In the genomic region with DNA sequence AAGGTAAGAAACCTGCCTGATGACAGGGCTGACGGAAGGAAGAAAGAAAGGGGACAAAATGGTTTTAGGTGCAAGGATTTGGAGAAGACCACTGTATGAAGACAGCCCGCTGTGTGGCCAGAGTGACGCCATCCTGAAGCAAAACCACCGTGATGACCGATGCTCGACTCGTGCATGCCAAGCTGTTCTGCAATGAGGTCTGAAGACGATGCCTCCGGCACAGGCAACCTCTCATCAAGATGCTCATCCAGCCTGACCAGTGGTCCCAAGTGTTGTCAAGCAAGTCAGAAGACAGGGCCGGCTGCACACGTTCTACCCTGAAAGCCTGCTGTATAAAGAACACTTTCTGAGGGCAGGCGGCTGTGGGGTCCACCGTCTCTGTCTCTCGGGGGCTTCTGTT, we compare ENCODE assay signal across 24 cellular contexts.
"Had no signal": no experiment of that assay in that cellular context is flagged by ENCODE, and none has a peak within 500 bp of the region (broad histone marks: within the 10 kb centered on the region; RNA-seq: fewer than 3 reads in every experiment).

No MANE protein-coding gene starts in this region.

- H3K4me3 Mint-ChIP-seq: activated CD4-positive, alpha-beta memory T cell treated with anti-CD3 and anti-CD28 coated beads, Interleukin-2, amount 10 ng/mL, durations not matched to agents 7 days and 5 days; activated CD4-positive, alpha-beta T cell treated with anti-CD3 and anti-CD28 coated beads, Interleukin-2, amount 10 ng/mL, durations not matched to agents 24 days and 14 days; activated naive CD8-positive, alpha-beta T cell treated with anti-CD3 and anti-CD28 coated beads, Interleukin-2, amount 50 U/mL, for 24 hours; endodermal cell; naive thymus-derived CD8-positive, alpha-beta T cell; neural progenitor cell; stimulated activated naive B cell treated with anti-CD40 and anti-IgM and Interleukin-4, amounts not matched to agents 10 μg/mL and 1 μg/mL and 100 μg/mL, for 72 hours; T-helper 1 cell treated with Interleukin-12 subunit alpha and Interleukin-12 subunit beta and Interleukin-4 antibody, amounts not matched to agents 30 μg/mL and 1 μg/mL, for 36 hours had no signal

- H3K4me3 ChIP-seq: colonic mucosa, lower lobe of right lung, neural progenitor cell, transverse colon, uterus had no signal

- H3K27ac Mint-ChIP-seq: activated CD4-positive, alpha-beta memory T cell treated with anti-CD3 and anti-CD28 coated beads, Interleukin-2, amount 10 ng/mL, durations not matched to agents 7 days and 5 days; activated CD4-positive, alpha-beta T cell treated with anti-CD3 and anti-CD28 coated beads, Interleukin-2, amount 10 ng/mL, durations not matched to agents 24 days and 14 days; activated naive CD8-positive, alpha-beta T cell treated with anti-CD3 and anti-CD28 coated beads, Interleukin-2, amount 50 U/mL, for 24 hours; endodermal cell; neural progenitor cell; progenitor cell of endocrine pancreas; stimulated activated naive B cell treated with anti-CD40 and anti-IgM and Interleukin-4, amounts not matched to agents 10 μg/mL and 1 μg/mL and 100 μg/mL, for 72 hours; T-helper 1 cell treated with Interleukin-12 subunit alpha and Interleukin-12 subunit beta and Interleukin-4 antibody, amounts not matched to agents 30 μg/mL and 1 μg/mL, for 36 hours had no signal

- H3K9ac ChIP-seq: neural progenitor cell had no signal

- H3K4me1 ChIP-seq: colonic mucosa, lower lobe of right lung, neural progenitor cell, transverse colon, uterus had no signal

- H3K27ac ChIP-seq: brain microvascular endothelial cell, colonic mucosa, epithelial cell of prostate, foreskin keratinocyte, lower lobe of right lung, neural progenitor cell, transverse colon, uterus had no signal

- H3K4me2 ChIP-seq: neural progenitor cell had no signal

- DNase-seq: activated CD4-positive, alpha-beta memory T cell treated with anti-CD3 and anti-CD28 coated beads, Interleukin-2, amount 10 ng/mL, durations not matched to agents 7 days and 5 days; activated CD4-positive, alpha-beta T cell treated with anti-CD3 and anti-CD28 coated beads, Interleukin-2, amount 10 ng/mL, durations not matched to agents 24 days and 14 days; activated effector memory CD4-positive, alpha-beta T cell treated with anti-CD3 and anti-CD28 coated beads, Interleukin-2, amount 50 U/mL, for 16 hours; activated naive CD4-positive, alpha-beta T cell treated with anti-CD3 and anti-CD28 coated beads, Interleukin-2, amount 50 U/mL, for 16 hours; activated naive CD8-positive, alpha-beta T cell treated with anti-CD3 and anti-CD28 coated beads, Interleukin-2, amount 50 U/mL, for 24 hours; anterior cingulate cortex; central memory CD4-positive, alpha-beta T cell; colonic mucosa; endodermal cell; foreskin keratinocyte; kidney; lower lobe of right lung; naive thymus-derived CD8-positive, alpha-beta T cell; retina; stimulated activated CD4-positive, alpha-beta T cell treated with anti-CD3 and anti-CD28 coated beads, Interleukin-2, amount 100 ng/mL, for 48 hours; stimulated activated CD8-positive, alpha-beta memory T cell treated with anti-CD3 and anti-CD28 coated beads, Interleukin-4, amount 100 ng/mL, for 48 hours; stimulated activated naive B cell treated with anti-CD40 and anti-IgM and Interleukin-4, amounts not matched to agents 10 μg/mL and 1 μg/mL and 100 μg/mL, for 72 hours; transverse colon; uterus had no signal

- H2AFZ ChIP-seq: neural progenitor cell had no signal

- H3K27me3 Mint-ChIP-seq: activated CD4-positive, alpha-beta memory T cell treated with anti-CD3 and anti-CD28 coated beads, Interleukin-2, amount 10 ng/mL, durations not matched to agents 7 days and 5 days; activated CD4-positive, alpha-beta T cell treated with anti-CD3 and anti-CD28 coated beads, Interleukin-2, amount 10 ng/mL, durations not matched to agents 24 days and 14 days; activated naive CD8-positive, alpha-beta T cell treated with anti-CD3 and anti-CD28 coated beads, Interleukin-2, amount 50 U/mL, for 24 hours; naive thymus-derived CD8-positive, alpha-beta T cell; progenitor cell of endocrine pancreas; stimulated activated naive B cell treated with anti-CD40 and anti-IgM and Interleukin-4, amounts not matched to agents 10 μg/mL and 1 μg/mL and 100 μg/mL, for 72 hours had no signal

- H3K4me1 Mint-ChIP-seq: activated naive CD8-positive, alpha-beta T cell treated with anti-CD3 and anti-CD28 coated beads, Interleukin-2, amount 50 U/mL, for 24 hours; endodermal cell; neural progenitor cell; stimulated activated naive B cell treated with anti-CD40 and anti-IgM and Interleukin-4, amounts not matched to agents 10 μg/mL and 1 μg/mL and 100 μg/mL, for 72 hours had no signal

- H3K9me3 Mint-ChIP-seq: activated CD4-positive, alpha-beta memory T cell treated with anti-CD3 and anti-CD28 coated beads, Interleukin-2, amount 10 ng/mL, durations not matched to agents 7 days and 5 days; activated naive CD8-positive, alpha-beta T cell treated with anti-CD3 and anti-CD28 coated beads, Interleukin-2, amount 50 U/mL, for 24 hours; endodermal cell; neural progenitor cell had no signal

- H3K27me3 ChIP-seq: brain microvascular endothelial cell, colonic mucosa, foreskin keratinocyte, neural progenitor cell, transverse colon, uterus had no signal

- H3K9me3 ChIP-seq: colonic mucosa, lower lobe of right lung, transverse colon, uterus had no signal

- H3K36me3 ChIP-seq: colonic mucosa, transverse colon, uterus had no signal
